Comparison of ENCODE assay signal across 9 cellular contexts in genomic region chr7:24653316-24654085, GRCh38.
DNase-seq lines count a peak whose midpoint lies in the region; ATAC-seq and TF ChIP-seq lines count a peak whose summit lies in the region.
"Had no signal": no experiment of that assay in that cellular context is flagged by ENCODE, and none has a peak within 500 bp of the region (broad histone marks: within the 10 kb centered on the region; RNA-seq: fewer than 3 reads in every experiment).

No MANE protein-coding gene starts in this region.

- no peak for TF ChIP-seq POLR2A in prostate gland (IDR thresholded peaks at IDR 0.05)
- no peak for TF ChIP-seq POLR2A in esophagus squamous epithelium (IDR thresholded peaks at IDR 0.05)

- 40% methylated on average over 4 of the region's 4 CpGs for WGBS in prostate gland
- WGBS in esophagus squamous epithelium, 2 donors: 32 to 34% methylated on average over 4 of the region's 4 CpGs

- H3K4me1 ChIP-seq in CD8-positive, alpha-beta T cell (ENCODE audit: insufficient read depth, low read length): no peaks in the 10 kb centered on the region
- H3K4me1 ChIP-seq in prostate gland (replicated peaks) (no peaks in the 10 kb centered on the region), esophagus squamous epithelium (peaks cover 0 to 8% (median 0%) of the 10 kb centered on the region in 3 donors)

- H3K36me3 ChIP-seq in CD8-positive, alpha-beta T cell (ENCODE audit: insufficient read depth, low read length): no peaks in the 10 kb centered on the region
- no peaks in the 10 kb centered on the region for H3K36me3 ChIP-seq in prostate gland
- no peaks in the 10 kb centered on the region for H3K36me3 ChIP-seq in esophagus squamous epithelium

- H3K27me3 ChIP-seq in CD8-positive, alpha-beta T cell (ENCODE audit: insufficient read depth, low read length): no peaks in the 10 kb centered on the region
- H3K27me3 ChIP-seq in prostate gland (replicated peaks; ENCODE audit: insufficient read depth): no peaks in the 10 kb centered on the region
- no peaks in the 10 kb centered on the region for H3K27me3 ChIP-seq in esophagus squamous epithelium

- H3K27ac ChIP-seq in CD8-positive, alpha-beta T cell (ENCODE audit: low read depth, low read length): no peak overlapping the region
- peak overlapping the region in 1 of 2 donors; percentile 18 for H3K27ac ChIP-seq in prostate gland
- peak overlapping the region in 1 of 4 donors; percentile 6 for H3K27ac ChIP-seq in esophagus squamous epithelium

- no peak for DNase-seq in CD8-positive, alpha-beta T cell
- DNase-seq in NAMALWA (ENCODE audit: low spot score) (peak; percentile 22), prostate gland (ENCODE audit: low spot score) (peak; percentile 37), esophagus squamous epithelium (lab: John Stamatoyannopoulos, UW) (no peak)
- DNase-seq in NK-92 treated with Interleukin-12 subunit alpha and Interleukin-12 subunit beta, amount 100 ng/mL, for 24 hours (lab: John Stamatoyannopoulos, UW): no peak
- DNase-seq in stimulated activated CD4-positive, alpha-beta T cell treated with anti-CD3 and anti-CD28 coated beads, Interleukin-2, amount 100 ng/mL, for 48 hours: no peak
- DNase-seq: NCI-H187 treated with DMSO at 0.1 percent for 48 hours had no signal

- no peaks in the 10 kb centered on the region for H3K27me3 Mint-ChIP-seq in CD8-positive, alpha-beta T cell (ENCODE audit: low read depth)
- no peaks in the 10 kb centered on the region for H3K27me3 Mint-ChIP-seq in dendritic cell treated with granulocyte-macrophage colony-stimulating factor and Interleukin-4, amounts not matched to agents 40 ng/mL and 50 ng/mL, for 4 days

- H3K9me3 Mint-ChIP-seq in CD8-positive, alpha-beta T cell: no peaks in the 10 kb centered on the region
- H3K9me3 Mint-ChIP-seq in dendritic cell treated with granulocyte-macrophage colony-stimulating factor and Interleukin-4, amounts not matched to agents 40 ng/mL and 50 ng/mL, for 4 days: no peaks in the 10 kb centered on the region

- no peak for TF ChIP-seq CTCF in CD8-positive, alpha-beta T cell (IDR thresholded peaks at IDR 0.05)
- no peak for TF ChIP-seq CTCF in prostate gland (IDR thresholded peaks at IDR 0.05)
- TF ChIP-seq CTCF in esophagus squamous epithelium (IDR thresholded peaks at IDR 0.05): no peak

- no peaks in the 10 kb centered on the region for H3K9me3 ChIP-seq in CD8-positive, alpha-beta T cell (ENCODE audit: low read length)
- H3K9me3 ChIP-seq in prostate gland (no peaks in the 10 kb centered on the region), esophagus squamous epithelium (no peaks in the 10 kb centered on the region)

- intact Hi-C loops in CD8-positive, alpha-beta T cell (cut with DNase I, micrococcal nuclease): no loop called here
- intact Hi-C loops in dendritic cell treated with granulocyte-macrophage colony-stimulating factor and Interleukin-4, amounts not matched to agents 40 ng/mL and 50 ng/mL, for 4 days (cut with micrococcal nuclease): no loop called here
- intact Hi-C loops in prostate gland (cut with DNase I): no loop called here
- intact Hi-C loops in esophagus squamous epithelium (cut with DNase I): no loop called here

- ATAC-seq in CD8-positive, alpha-beta T cell: no peak

- H3K4me1 Mint-ChIP-seq in CD8-positive, alpha-beta T cell (ENCODE audit: low read depth): peaks cover 12% of the 10 kb centered on the region
- H3K4me1 Mint-ChIP-seq in dendritic cell treated with granulocyte-macrophage colony-stimulating factor and Interleukin-4, amounts not matched to agents 40 ng/mL and 50 ng/mL, for 4 days (ENCODE audit: low read depth): no peaks in the 10 kb centered on the region

- no peak overlapping the region for H3K27ac Mint-ChIP-seq in CD8-positive, alpha-beta T cell
- no peak overlapping the region for H3K27ac Mint-ChIP-seq in dendritic cell treated with granulocyte-macrophage colony-stimulating factor and Interleukin-4, amounts not matched to agents 40 ng/mL and 50 ng/mL, for 4 days

- POLR2A ChIA-PET in CD8-positive, alpha-beta T cell (lab: Charles Lee): no interaction called here

- peaks cover 14% of the 10 kb centered on the region for H3K36me3 Mint-ChIP-seq in CD8-positive, alpha-beta T cell
- no peaks in the 10 kb centered on the region for H3K36me3 Mint-ChIP-seq in dendritic cell treated with granulocyte-macrophage colony-stimulating factor and Interleukin-4, amounts not matched to agents 40 ng/mL and 50 ng/mL, for 4 days (ENCODE audit: low read depth)

- CTCF ChIA-PET in CD8-positive, alpha-beta T cell (lab: Charles Lee): no interaction called here

- H3K4me3 ChIP-seq in CD8-positive, alpha-beta T cell (ENCODE audit: low read depth, low read length): no peak overlapping the region
- H3K4me3 ChIP-seq in prostate gland: no peak overlapping the region
- peak overlapping the region in 2 of 4 donors; percentile 15 to 38 for H3K4me3 ChIP-seq in esophagus squamous epithelium
- H3K4me3 ChIP-seq: smooth muscle cell had no signal

- peak overlapping the region; percentile 79 for H3K4me3 Mint-ChIP-seq in CD8-positive, alpha-beta T cell
- H3K4me3 Mint-ChIP-seq in dendritic cell treated with granulocyte-macrophage colony-stimulating factor and Interleukin-4, amounts not matched to agents 40 ng/mL and 50 ng/mL, for 4 days: peak overlapping the region; percentile 42

Comparison
In these comparisons a context has a peak if more than half of its experiments do, and no peak if none do; other contexts are left out.
1. DNase-seq: peak in NAMALWA (single experiment) and prostate gland (single experiment); none in CD8-positive, alpha-beta T cell (0 of 7), NK-92 treated with Interleukin-12 subunit alpha and Interleukin-12 subunit beta, amount 100 ng/mL, for 24 hours (single experiment), stimulated activated CD4-positive, alpha-beta T cell treated with anti-CD3 and anti-CD28 coated beads, Interleukin-2, amount 100 ng/mL, for 48 hours (0 of 2) and esophagus squamous epithelium (single experiment).